In genomic region chr10:126944191-126944590, GRCh38 we compare ENCODE assay signal across 31 cellular contexts. TPM values are rescaled to one million over a fixed set of nuclear protein-coding genes. Genes with fewer than 3 reads are reported as not detected.
"Had no signal": no experiment of that assay in that cellular context is flagged by ENCODE, and none has a peak within 500 bp of the region (broad histone marks: within the 10 kb centered on the region; RNA-seq: fewer than 3 reads in every experiment).

No MANE protein-coding gene starts in this region.

- H2AFZ ChIP-seq: PC-9 had no signal

- H3K36me3 ChIP-seq: adrenal gland, WERI-Rb-1 had no signal

- H3K27ac ChIP-seq: adrenal gland, PC-9, WERI-Rb-1 had no signal

- DNase-seq: activated CD4-positive, alpha-beta T cell treated with anti-CD3 and anti-CD28 coated beads, Interleukin-2, amount 10 ng/mL, durations not matched to agents 24 days and 14 days; activated CD4-positive, alpha-beta T cell treated with anti-CD3 and anti-CD28 coated beads, Interleukin-2, amount 50 U/mL, for 48 hours; activated CD8-positive, alpha-beta T cell treated with anti-CD3 and anti-CD28 coated beads, Interleukin-2, amount 10 ng/mL, durations not matched to agents 7 days and 5 days; activated gamma-delta T cell; activated naive CD4-positive, alpha-beta T cell treated with Interleukin-2 at 50 U/mL for 16 hours; activated T-cell treated with anti-CD3 and anti-CD28 coated beads, Interleukin-2, amount 50 U/mL, for 24 hours; adrenal gland; central memory CD4-positive, alpha-beta T cell; KG1; NCI-H1092 treated with DMSO at 0.1 percent for 48 hours; NCI-H1417; NCI-H146; NCI-H187; NCI-H2029 treated with DMSO at 0.1 percent for 48 hours; NCI-H2107; NCI-H2171; NCI-H510A; NCI-H526; NCI-H748 treated with DMSO at 0.1 percent for 48 hours; NK-92 treated with Interleukin-12 subunit alpha and Interleukin-12 subunit beta, amount 100 ng/mL, for 24 hours; PC-9; Right ventricle myocardium superior; SW 1271; T-helper 1 cell; T-helper 2 cell; T-helper 9 cell; WERI-Rb-1 had no signal

- H3K4me1 Mint-ChIP-seq: activated CD4-positive, alpha-beta T cell treated with anti-CD3 and anti-CD28 coated beads, Interleukin-2, amount 10 ng/mL, durations not matched to agents 24 days and 14 days; activated naive CD4-positive, alpha-beta T cell treated with anti-CD3 and anti-CD28 coated beads, Interleukin-2, amount 50 U/mL, for 24 hours had no signal

- FAIRE-seq: bronchial epithelial cell had no signal

- H3K9me3 Mint-ChIP-seq: activated T-cell treated with anti-CD3 and anti-CD28 coated beads, Interleukin-2, amount 50 U/mL, for 24 hours had no signal

- H3K27me3 Mint-ChIP-seq: activated CD4-positive, alpha-beta T cell treated with anti-CD3 and anti-CD28 coated beads, Interleukin-2, amount 10 ng/mL, durations not matched to agents 24 days and 14 days; activated naive CD4-positive, alpha-beta T cell treated with anti-CD3 and anti-CD28 coated beads, Interleukin-2, amount 50 U/mL, for 24 hours; activated T-cell treated with anti-CD3 and anti-CD28 coated beads, Interleukin-2, amount 50 U/mL, for 24 hours; brain had no signal

- H3K27me3 ChIP-seq: adrenal gland had no signal

- H3K4me3 ChIP-seq: adrenal gland, PC-9 had no signal

- H3K27ac Mint-ChIP-seq: activated CD4-positive, alpha-beta T cell treated with anti-CD3 and anti-CD28 coated beads, Interleukin-2, amount 10 ng/mL, durations not matched to agents 24 days and 14 days; activated CD8-positive, alpha-beta T cell treated with anti-CD3 and anti-CD28 coated beads, Interleukin-2, amount 10 ng/mL, durations not matched to agents 7 days and 5 days; activated naive CD4-positive, alpha-beta T cell treated with anti-CD3 and anti-CD28 coated beads, Interleukin-2, amount 50 U/mL, for 24 hours; activated T-cell treated with anti-CD3 and anti-CD28 coated beads, Interleukin-2, amount 50 U/mL, for 24 hours; activated T-helper 2 cell treated with anti-CD3 and anti-CD28 coated beads, Interferon-gamma antibody, Interleukin-2, Interleukin-4, amounts not matched to agents 10 μg/mL and 5 μg/mL and 100 μg/mL, durations not matched to agents 14 hours and 24 hours and 36 hours; brain had no signal

- H3K4me1 ChIP-seq: adrenal gland had no signal

- H3K9me3 ChIP-seq: adrenal gland had no signal

- H3K4me3 Mint-ChIP-seq: activated CD4-positive, alpha-beta T cell treated with anti-CD3 and anti-CD28 coated beads, Interleukin-2, amount 10 ng/mL, durations not matched to agents 24 days and 14 days; activated CD8-positive, alpha-beta T cell treated with anti-CD3 and anti-CD28 coated beads, Interleukin-2, amount 10 ng/mL, durations not matched to agents 7 days and 5 days; activated naive CD4-positive, alpha-beta T cell treated with anti-CD3 and anti-CD28 coated beads, Interleukin-2, amount 50 U/mL, for 24 hours; activated T-cell treated with anti-CD3 and anti-CD28 coated beads, Interleukin-2, amount 50 U/mL, for 24 hours; brain had no signal

- H3K4me2 ChIP-seq: PC-9 had no signal

- H3K36me3 Mint-ChIP-seq: activated naive CD4-positive, alpha-beta T cell treated with anti-CD3 and anti-CD28 coated beads, Interleukin-2, amount 50 U/mL, for 24 hours had no signal

RNA-seq across cellular contexts. Expression of gene DOCK1, which starts 39.0 kb away (rescaled TPM):
- total RNA-seq: activated CD8-positive, alpha-beta T cell treated with anti-CD3 and anti-CD28 coated beads, Interleukin-2, amount 10 ng/mL, durations not matched to agents 7 days and 5 days had no signal
